ENCODE assay signal across 2 cellular contexts in the genomic region with DNA sequence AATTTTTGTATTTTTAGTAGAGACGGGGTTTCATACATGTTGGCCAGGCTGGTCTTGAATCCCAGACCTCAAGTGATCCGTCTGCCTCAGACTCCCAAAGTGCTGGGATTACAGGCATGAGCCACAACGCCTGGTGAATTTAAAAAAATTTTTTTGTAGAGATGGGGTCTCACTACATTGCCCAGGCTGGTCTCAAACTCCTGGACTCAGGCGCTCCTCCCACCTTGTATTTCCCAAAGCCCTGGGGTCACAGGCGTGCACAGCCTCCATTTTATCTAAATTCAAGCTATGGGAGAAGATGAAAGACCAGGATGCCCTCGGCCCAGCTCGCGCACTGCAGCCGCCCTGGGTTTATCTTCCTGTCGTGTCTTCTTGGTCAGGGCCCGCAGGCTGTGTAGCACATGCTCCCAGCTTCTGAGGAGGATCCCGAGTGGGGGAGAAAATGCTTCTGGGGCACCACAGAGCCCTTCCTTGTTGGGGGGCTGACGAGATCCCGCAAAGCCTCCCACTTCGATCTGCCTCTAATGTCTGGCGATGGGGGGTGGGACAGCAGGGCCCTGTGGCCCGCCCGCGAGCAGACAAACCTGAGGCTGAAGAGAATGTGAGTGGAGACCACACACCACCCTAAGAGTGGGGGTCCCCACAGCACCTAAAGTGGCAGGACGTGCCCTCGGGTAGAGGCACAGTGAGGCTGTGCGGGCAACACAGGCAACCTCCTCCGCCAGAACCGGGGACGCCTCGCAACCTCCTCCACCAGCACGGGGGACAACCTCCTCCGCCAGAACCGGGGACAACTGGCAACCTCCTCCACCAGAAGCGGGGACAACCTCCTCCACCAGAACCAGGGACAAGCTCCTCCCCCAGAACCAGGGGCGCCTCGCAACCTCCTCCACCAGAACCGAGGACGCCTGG.
TF ChIP-seq lines count a peak whose summit lies in the region.

No MANE protein-coding gene starts in this region.

TF ChIP-seq in HepG2, 621 proteins besides CTCF, POLR2A, EP300 and RAD21:
- no peak for TF ChIP-seq ZNF816 (CRISPR knock-in tag; IDR thresholded peaks at IDR 0.05; ENCODE audit: borderline replicate concordance)
- peak; percentile 57 for TF ChIP-seq AGO2 (optimal IDR thresholded peaks at IDR 0.05; ENCODE audit: low read depth, low read length)
- no peak for TF ChIP-seq MAZ (IDR thresholded peaks at IDR 0.05; ENCODE audit: borderline replicate concordance, low read depth, low read length)
- no peak for TF ChIP-seq MAZ (CRISPR knock-in tag; IDR thresholded peaks at IDR 0.05; ENCODE audit: low read depth)
- 0 out of 2 replicates have a peak, but pooled peaks have one; percentile 21 for TF ChIP-seq ZNF121 (CRISPR knock-in tag; IDR thresholded peaks at IDR 0.05)

TF ChIP-seq in GM12878, 131 proteins besides CTCF, POLR2A, EP300 and RAD21:
- TF ChIP-seq, protein P1, sequence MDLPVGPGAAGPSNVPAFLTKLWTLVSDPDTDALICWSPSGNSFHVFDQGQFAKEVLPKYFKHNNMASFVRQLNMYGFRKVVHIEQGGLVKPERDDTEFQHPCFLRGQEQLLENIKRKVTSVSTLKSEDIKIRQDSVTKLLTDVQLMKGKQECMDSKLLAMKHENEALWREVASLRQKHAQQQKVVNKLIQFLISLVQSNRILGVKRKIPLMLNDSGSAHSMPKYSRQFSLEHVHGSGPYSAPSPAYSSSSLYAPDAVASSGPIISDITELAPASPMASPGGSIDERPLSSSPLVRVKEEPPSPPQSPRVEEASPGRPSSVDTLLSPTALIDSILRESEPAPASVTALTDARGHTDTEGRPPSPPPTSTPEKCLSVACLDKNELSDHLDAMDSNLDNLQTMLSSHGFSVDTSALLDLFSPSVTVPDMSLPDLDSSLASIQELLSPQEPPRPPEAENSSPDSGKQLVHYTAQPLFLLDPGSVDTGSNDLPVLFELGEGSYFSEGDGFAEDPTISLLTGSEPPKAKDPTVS (IDR thresholded peaks at IDR 0.05; ENCODE audit: low read depth, low read length): no peak
- TF ChIP-seq EZH2 (IDR thresholded peaks at IDR 0.05; ENCODE audit: borderline replicate concordance, control insufficient read depth, low read depth, low read length) (no peak), HDAC6 (IDR thresholded peaks at IDR 0.05; ENCODE audit: unreplicated experiment) (no peak), FOXM1 (IDR thresholded peaks at IDR 0.05; ENCODE audit: low read depth, low read length) (no peak)
